Comparison of ENCODE assay signal across 8 cellular contexts in the genomic region with DNA sequence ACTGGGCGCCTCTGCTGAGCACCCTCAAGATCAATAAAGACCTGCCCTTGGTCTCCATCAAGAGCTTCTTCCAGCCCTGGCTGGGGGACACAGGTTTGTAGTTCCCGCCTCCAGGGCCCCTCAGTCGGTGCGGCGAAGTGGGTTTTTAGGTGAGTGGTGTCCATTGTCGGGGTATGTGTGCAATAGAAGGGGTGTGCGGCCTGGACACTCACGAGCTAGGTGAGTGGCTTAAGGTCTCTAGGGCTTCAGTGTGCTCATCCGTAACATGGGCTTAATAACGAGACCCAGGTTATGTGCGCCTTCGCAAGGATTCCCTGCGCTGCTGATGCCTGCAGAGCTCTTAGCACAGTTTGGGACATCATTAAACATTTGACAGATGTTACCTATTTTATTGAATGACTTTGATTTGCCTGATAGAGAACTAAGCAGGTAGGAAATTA. TPM values are rescaled to one million over a fixed set of nuclear protein-coding genes. Genes with fewer than 3 reads are reported as not detected.
DNase-seq lines count a peak whose midpoint lies in the region; ATAC-seq and TF ChIP-seq lines count a peak whose summit lies in the region.

No MANE protein-coding gene starts in this region.

- H2AFZ ChIP-seq in parathyroid adenoma: peak overlapping the region; percentile 93

- peak; percentile 2 for DNase-seq in AG10803 (ENCODE audit: low read depth)
- no peak for DNase-seq in fibroblast of villous mesenchyme (ENCODE audit: low read depth)
- DNase-seq in activated gamma-delta T cell treated with Interleukin-2 at 50 U/mL for 16 hours: no peak
- no peak for DNase-seq in A172 (ENCODE audit: low spot score)

- H3K4me3 ChIP-seq in AG10803 (ENCODE audit: low read length): peak overlapping the region; percentile 83
- peak overlapping the region; percentile 80 for H3K4me3 ChIP-seq in fibroblast of villous mesenchyme (ENCODE audit: low read depth, low read length)
- peak overlapping the region; percentile 70 for H3K4me3 ChIP-seq in parathyroid adenoma (ENCODE audit: low read depth, low read length)

- peak overlapping the region; percentile 65 for H3K27ac ChIP-seq in parathyroid adenoma

- peak overlapping the region; percentile 61 for H3K4me2 ChIP-seq in parathyroid adenoma (ENCODE audit: low read length)

- no peak for TF ChIP-seq CTCF in AG10803 (conservative IDR thresholded peaks at IDR 0.05; ENCODE audit: low read length)
- TF ChIP-seq CTCF in fibroblast of villous mesenchyme (IDR thresholded peaks at IDR 0.05; ENCODE audit: insufficient read depth, low read depth, low read length): no peak
- TF ChIP-seq CTCF in parathyroid adenoma (IDR thresholded peaks at IDR 0.05): no peak

- no peaks in the 10 kb centered on the region for H3K27me3 ChIP-seq in parathyroid adenoma (ENCODE audit: control insufficient read depth, insufficient read depth, low read length)

- ATAC-seq in GM18907 (IDR thresholded peaks at IDR 0.05; ENCODE audit: unreplicated experiment): peak; percentile 28
- peak; percentile 17 for ATAC-seq in HG03175 (IDR thresholded peaks at IDR 0.05; ENCODE audit: unreplicated experiment)
- peak; percentile 47 for ATAC-seq in SK-N-SH treated with all-trans-retinoic acid at 6 μM for 48 hours

- H3K79me2 ChIP-seq in parathyroid adenoma: no peaks in the 10 kb centered on the region

- no peaks in the 10 kb centered on the region for H3K36me3 ChIP-seq in parathyroid adenoma (ENCODE audit: control insufficient read depth, insufficient read depth, low read length)

- H3K9me3 ChIP-seq in parathyroid adenoma (ENCODE audit: control insufficient read depth, low read length): no peaks in the 10 kb centered on the region

- H3K9ac ChIP-seq in parathyroid adenoma: no peak overlapping the region

- peaks cover 3% of the 10 kb centered on the region for H3K4me1 ChIP-seq in parathyroid adenoma

TF ChIP-seq in SK-N-SH treated with all-trans-retinoic acid at 6 μM for 48 hours, 23 proteins besides CTCF, POLR2A, EP300 and RAD21:
- TF ChIP-seq ZNF70 (CRISPR knock-in tag; IDR thresholded peaks at IDR 0.05) (no peak), SNAI2 (CRISPR knock-in tag; IDR thresholded peaks at IDR 0.05) (no peak), ZNF565 (CRISPR knock-in tag; conservative IDR thresholded peaks at IDR 0.05; ENCODE audit: low read depth) (no peak), GLIS3 (CRISPR knock-in tag; IDR thresholded peaks at IDR 0.05) (no peak), OSR1 (CRISPR knock-in tag; IDR thresholded peaks at IDR 0.05) (no peak), TOX (CRISPR knock-in tag; IDR thresholded peaks at IDR 0.05; ENCODE audit: borderline replicate concordance) (no peak), TCF4 (CRISPR knock-in tag; IDR thresholded peaks at IDR 0.05; ENCODE audit: borderline replicate concordance) (no peak)

RNA-seq across cellular contexts. Expression of a gene that starts 0.7 kb away (rescaled TPM):
- total RNA-seq in fibroblast of villous mesenchyme: 20.0 and 27.6 TPM in 2 replicates
- 57.7 and 63.7 TPM in 2 replicates for total RNA-seq in A172 (2014; rRNA removed; shearing (Covaris generic))
